ENCODE assay signal across 21 cellular contexts in genomic region chr3:105409364-105409763, GRCh38.
"Had no signal": no experiment of that assay in that cellular context is flagged by ENCODE, and none has a peak within 500 bp of the region (broad histone marks: within the 10 kb centered on the region; RNA-seq: fewer than 3 reads in every experiment).

No MANE protein-coding gene starts in this region.

- H3K4me3 Mint-ChIP-seq: naive thymus-derived CD8-positive, alpha-beta T cell; stimulated activated effector memory CD8-positive, alpha-beta T cell treated with anti-CD3 and anti-CD28 coated beads, Interleukin-12 subunit alpha, Interleukin-12 subunit beta, amount 100 ng/mL, for 72 hours; type B pancreatic cell had no signal

- H3K27me3 Mint-ChIP-seq: naive thymus-derived CD8-positive, alpha-beta T cell; type B pancreatic cell had no signal

- H3K9me3 Mint-ChIP-seq: stimulated activated effector memory CD8-positive, alpha-beta T cell treated with anti-CD3 and anti-CD28 coated beads, Interleukin-12 subunit alpha, Interleukin-12 subunit beta, amount 100 ng/mL, for 72 hours had no signal

- H3K27ac ChIP-seq: hepatocyte, neutrophil, psoas muscle, right lobe of liver, suprapubic skin, thyroid gland had no signal

- ATAC-seq: left lobe of liver; mucosa of descending colon; naive thymus-derived CD8-positive, alpha-beta T cell; psoas muscle; stimulated activated effector memory CD8-positive, alpha-beta T cell treated with anti-CD3 and anti-CD28 coated beads, Interleukin-12 subunit alpha, Interleukin-12 subunit beta, amount 100 ng/mL, for 72 hours; stimulated activated naive CD8-positive, alpha-beta T cell treated with anti-CD3 and anti-CD28 coated beads, Interleukin-15, Interleukin-2, amounts not matched to agents 100 U/mL and 50 U/mL, for 24 hours had no signal

- DNase-seq: dermis blood vessel endothelial cell; erythroblast; foreskin melanocyte; head of caudate nucleus; kidney glomerular epithelial cell; mucosa of descending colon; naive thymus-derived CD8-positive, alpha-beta T cell; psoas muscle; retina; right lobe of liver; stimulated activated CD4-positive, alpha-beta T cell treated with anti-CD3 and anti-CD28 coated beads, Interleukin-4, amount 100 ng/mL, for 1 hour; stimulated activated CD8-positive, alpha-beta memory T cell treated with anti-CD3 and anti-CD28 coated beads, Interleukin-4, amount 100 ng/mL, for 48 hours; stimulated activated naive CD8-positive, alpha-beta T cell treated with anti-CD3 and anti-CD28 coated beads, Interleukin-15, Interleukin-2, amounts not matched to agents 100 U/mL and 50 U/mL, for 24 hours; thyroid gland had no signal

- H3K4me3 ChIP-seq: hepatocyte, mucosa of descending colon, psoas muscle, right lobe of liver, suprapubic skin, thyroid gland had no signal

- H3K36me3 ChIP-seq: neutrophil, right lobe of liver, suprapubic skin, thyroid gland had no signal

- H3K4me1 Mint-ChIP-seq: naive thymus-derived CD8-positive, alpha-beta T cell; stimulated activated effector memory CD8-positive, alpha-beta T cell treated with anti-CD3 and anti-CD28 coated beads, Interleukin-12 subunit alpha, Interleukin-12 subunit beta, amount 100 ng/mL, for 72 hours had no signal

- H3K36me3 Mint-ChIP-seq: stimulated activated effector memory CD8-positive, alpha-beta T cell treated with anti-CD3 and anti-CD28 coated beads, Interleukin-12 subunit alpha, Interleukin-12 subunit beta, amount 100 ng/mL, for 72 hours had no signal

- H3K27ac Mint-ChIP-seq: naive thymus-derived CD8-positive, alpha-beta T cell; stimulated activated effector memory CD8-positive, alpha-beta T cell treated with anti-CD3 and anti-CD28 coated beads, Interleukin-12 subunit alpha, Interleukin-12 subunit beta, amount 100 ng/mL, for 72 hours; type B pancreatic cell had no signal

- FAIRE-seq: urothelium cell line had no signal

- H3K4me1 ChIP-seq: psoas muscle, right lobe of liver, suprapubic skin, thyroid gland had no signal

- H3K27me3 ChIP-seq: hepatocyte, neutrophil, right lobe of liver, suprapubic skin, thyroid gland had no signal

- H3K9me3 ChIP-seq: mucosa of descending colon, neutrophil, psoas muscle, right lobe of liver, suprapubic skin, thyroid gland had no signal
